In genomic region chr1:156856282-156856785, GRCh38 we compare ENCODE assay signal across 1 cellular context.
TF ChIP-seq lines count a peak whose summit lies in the region.

No MANE protein-coding gene starts in this region.

TF ChIP-seq in GM12878, 131 proteins besides CTCF, POLR2A, EP300 and RAD21 (continued from another document):
- TF ChIP-seq BCLAF1 (IDR thresholded peaks at IDR 0.05): no peak
- no peak for TF ChIP-seq NR2F1 (conservative IDR thresholded peaks at IDR 0.05)
TF ChIP-seq in GM12878: peak in this region for 1.
